Comparison of ENCODE assay signal across 8 cellular contexts in genomic region chr1:208238710-208239517, GRCh38. TPM values are rescaled to one million over a fixed set of nuclear protein-coding genes. Genes with fewer than 3 reads are reported as not detected.
DNase-seq lines count a peak whose midpoint lies in the region; ATAC-seq, FAIRE-seq and TF ChIP-seq lines count a peak whose summit lies in the region.

No MANE protein-coding gene starts in this region.

- BruUV-seq in mammary epithelial cell (replicated peaks; lab: Mats Ljungman, UMichigan) = no TSS peak

- DNase-seq in CD14-positive monocyte (ENCODE audit: low spot score) = no peak
- peak; percentile 63 for DNase-seq in NCI-H2227 (lab: John Stamatoyannopoulos, UW; ENCODE audit: unreplicated experiment)
- DNase-seq in mammary epithelial cell = peak; percentile 80
- no peak for DNase-seq in left colon
- no peak for DNase-seq in tibial nerve (ENCODE audit: low spot score in 2 of 2)
- DNase-seq in RCC 7860 (ENCODE audit: low spot score) = no peak

- H3K36me3 Mint-ChIP-seq in CD14-positive monocyte = peaks cover 0 to 11% of the 10 kb centered on the region in 2 donors

- TF ChIP-seq CTCF in CD14-positive monocyte (IDR thresholded peaks at IDR 0.05) (peak; percentile 69), mammary epithelial cell (conservative IDR thresholded peaks at IDR 0.05 in 1 of 2, IDR thresholded peaks at IDR 0.05 in 1 of 2; ENCODE audit: extremely low read depth in 1 of 2, insufficient read depth in 1 of 2, low read depth in 1 of 2, low read length in 2 of 2) (peak; percentile 76 to 83), tibial nerve (IDR thresholded peaks at IDR 0.05) (peak; percentile 45 to 81 (median 70))

- dilution Hi-C loops in mammary epithelial cell (cut with HindIII; ENCODE audit: low sequenced_read_pairs) = no loop called here

- no peak for TF ChIP-seq POLR2A in tibial nerve (IDR thresholded peaks at IDR 0.05)

- H3K9me3 ChIP-seq in mammary epithelial cell (replicated peaks; ENCODE audit: insufficient read depth, low read length) (no peaks in the 10 kb centered on the region), tibial nerve (no peaks in the 10 kb centered on the region)

- H3K27ac ChIP-seq in mammary epithelial cell (ENCODE audit: insufficient read depth, low read depth, low read length) = peak overlapping the region; percentile 58
- H3K27ac ChIP-seq in tibial nerve = no peak overlapping the region

- peaks cover 39 to 68% (median 53%) of the 10 kb centered on the region in 3 donors for H3K27me3 Mint-ChIP-seq in CD14-positive monocyte (ENCODE audit: low read depth in 3 of 3)

- peaks cover 0 to 9% (median 2%) of the 10 kb centered on the region in 7 donors for H3K9me3 Mint-ChIP-seq in CD14-positive monocyte

- TF ChIP-seq EP300 in tibial nerve (IDR thresholded peaks at IDR 0.05) = no peak

- H3K4me1 Mint-ChIP-seq in CD14-positive monocyte = peaks cover 46% of the 10 kb centered on the region

- ATAC-seq in GM19372 (IDR thresholded peaks at IDR 0.05; ENCODE audit: low read depth, unreplicated experiment) (peak; percentile 64), left colon (peak; percentile 15), GM18502 (IDR thresholded peaks at IDR 0.05; ENCODE audit: poor library complexity, unreplicated experiment) (no peak)

- H3K27me3 ChIP-seq in mammary epithelial cell (ENCODE audit: insufficient read depth, low read length) = no peaks in the 10 kb centered on the region
- H3K27me3 ChIP-seq in tibial nerve = no peaks in the 10 kb centered on the region

- H3K4me3 ChIP-seq in mammary epithelial cell (replicated peaks in 1 of 3; ENCODE audit: insufficient read depth in 1 of 3, low read depth in 2 of 3, low read length in 3 of 3) (no peak overlapping the region), tibial nerve (no peak overlapping the region)

- intact Hi-C loops in CD14-positive monocyte (cut with micrococcal nuclease) (no loop called here), mammary epithelial cell (cut with micrococcal nuclease) (loop anchor here (1.0 to 5.0 kb wide), 5 partner anchors 20 to 107 kb away; no protein-coding TSS in a partner anchor), left colon (cut with DNase I, micrococcal nuclease) (loop anchor here in 1 of 2 donors (10.0 kb wide), 1 partner anchor 104 kb away; no protein-coding TSS in a partner anchor)

- CTCF ChIA-PET in mammary epithelial cell (lab: Charles Lee; ENCODE audit: low non-redundant PET) = interaction anchor here (0.6 to 1.0 kb wide), 8 partner anchors 31 to 217 kb away, joined by 3 to 75 read pairs (median 13); no protein-coding TSS in a partner anchor

- H3K4me1 ChIP-seq in mammary epithelial cell (ENCODE audit: insufficient read depth, low read length) (peaks cover 53% of the 10 kb centered on the region), tibial nerve (peaks cover 0 to 68% (median 15%) of the 10 kb centered on the region in 4 donors)

- peaks cover 97% of the 10 kb centered on the region for H3K79me2 ChIP-seq in mammary epithelial cell (ENCODE audit: insufficient read depth, low read length)

- H3K36me3 ChIP-seq in mammary epithelial cell (ENCODE audit: insufficient read depth, low read length) (peaks cover 2% of the 10 kb centered on the region), tibial nerve (no peaks in the 10 kb centered on the region)

- no peak for FAIRE-seq in RCC 7860 (lab: Jason Lieb, UNC)

- peak overlapping the region; percentile 66 for H3K9ac ChIP-seq in mammary epithelial cell (ENCODE audit: insufficient read depth, low read length)

- peak overlapping the region; percentile 70 for H3K4me2 ChIP-seq in mammary epithelial cell (ENCODE audit: insufficient read depth, low read depth, low read length)

- 4% methylated on average over 9 of the region's 9 CpGs for WGBS in mammary epithelial cell (ENCODE audit: low coverage, missing lambda C conversion rate)
- 34 to 40% methylated on average over 9 of the region's 9 CpGs for WGBS in tibial nerve, 2 donors

- no peak overlapping the region for H3K27ac Mint-ChIP-seq in CD14-positive monocyte

- H4K20me1 ChIP-seq in mammary epithelial cell (ENCODE audit: insufficient read depth, low read length) = no peaks in the 10 kb centered on the region

- H3K4me3 Mint-ChIP-seq in CD14-positive monocyte = peak overlapping the region in 1 of 2 donors; percentile 12

- in situ Hi-C loops in mammary epithelial cell (cut with MboI; ENCODE audit: low sequenced_read_pairs in 2 of 2) = no loop called here

- H2AFZ ChIP-seq in mammary epithelial cell (ENCODE audit: low read depth, low read length) = peak overlapping the region; percentile 64

RNA-seq across cellular contexts. Expression of gene PLXNA2, which starts 5.3 kb away (rescaled TPM):
- polyA plus RNA-seq in CD14-positive monocyte (1 to 10 TPM in 1 of 2 donors, under 1 TPM in 1; 0.75 to 1.1 TPM), mammary epithelial cell (11.5 TPM)
- total RNA-seq in mammary epithelial cell (10 to 100 TPM in 1 of 2 donors, 1 to 10 TPM in 1; 6.5 to 42.9 TPM), left colon (100 to 1,000 TPM in 1 of 2 donors, 10 to 100 TPM in 1; 89.3 to 103 TPM), tibial nerve (10 to 100 TPM; 17.2 to 29.7 (median 24.6) TPM)
- polyA minus RNA-seq in mammary epithelial cell = 45.4 TPM

Comparison
In these comparisons a context has a peak if more than half of its experiments do, and no peak if none do; other contexts are left out.
1. DNase-seq: peak in NCI-H2227 (single experiment) and mammary epithelial cell (single experiment); none in CD14-positive monocyte (single experiment), left colon (0 of 2), tibial nerve (0 of 2) and RCC 7860 (single experiment).
2. Peak in every context shown above with its lines, with median percentiles within 50 percentile points of each other: CTCF ChIP-seq.